1 cellular context compared by ENCODE assay signal in the genomic region with DNA sequence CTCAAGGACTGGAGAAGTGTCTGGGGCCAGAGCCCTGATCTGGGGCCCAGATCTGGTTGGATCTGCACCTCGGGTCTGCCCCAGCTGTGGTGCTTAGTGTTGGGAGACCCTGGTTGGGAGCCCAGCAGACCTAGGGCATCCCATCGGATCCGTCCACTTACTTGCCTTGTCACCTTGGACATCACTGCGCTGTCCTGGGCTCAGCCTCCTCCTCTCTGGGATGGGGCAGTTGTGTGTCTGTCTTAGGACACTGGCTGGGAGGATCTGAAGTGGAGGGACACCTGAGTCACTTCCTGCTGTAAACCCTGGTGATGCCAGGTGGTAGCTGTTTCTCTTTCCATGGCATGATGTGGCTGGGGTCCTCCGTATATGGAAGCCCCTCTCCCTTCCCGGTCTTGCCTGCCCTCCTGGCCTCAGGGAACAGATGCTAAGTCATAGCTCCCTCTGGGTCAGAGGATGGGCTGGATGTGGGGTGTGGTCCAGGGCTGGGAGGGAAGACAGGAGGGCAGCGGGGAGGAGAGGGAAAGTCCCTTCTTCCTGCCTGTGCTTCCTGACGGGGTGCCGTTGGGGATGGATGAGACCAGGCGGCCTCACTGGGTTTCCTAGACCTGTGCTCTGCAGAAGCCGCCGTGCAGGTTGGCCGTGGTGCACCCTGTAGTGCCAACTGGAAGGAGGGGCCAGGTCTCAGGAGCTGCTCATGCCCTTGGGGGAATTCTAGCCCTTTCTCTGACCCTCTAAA.
A peak's percentile ranks its signal among the peaks of the same experiment; 100 is the strongest.
TF ChIP-seq lines count a peak whose summit lies in the region.

No MANE protein-coding gene starts in this region.

TF ChIP-seq in HepG2, 621 proteins besides CTCF, POLR2A, EP300 and RAD21:
- TF ChIP-seq FLYWCH1 (CRISPR knock-in tag; IDR thresholded peaks at IDR 0.05) = no peak
- TF ChIP-seq, protein P1, sequence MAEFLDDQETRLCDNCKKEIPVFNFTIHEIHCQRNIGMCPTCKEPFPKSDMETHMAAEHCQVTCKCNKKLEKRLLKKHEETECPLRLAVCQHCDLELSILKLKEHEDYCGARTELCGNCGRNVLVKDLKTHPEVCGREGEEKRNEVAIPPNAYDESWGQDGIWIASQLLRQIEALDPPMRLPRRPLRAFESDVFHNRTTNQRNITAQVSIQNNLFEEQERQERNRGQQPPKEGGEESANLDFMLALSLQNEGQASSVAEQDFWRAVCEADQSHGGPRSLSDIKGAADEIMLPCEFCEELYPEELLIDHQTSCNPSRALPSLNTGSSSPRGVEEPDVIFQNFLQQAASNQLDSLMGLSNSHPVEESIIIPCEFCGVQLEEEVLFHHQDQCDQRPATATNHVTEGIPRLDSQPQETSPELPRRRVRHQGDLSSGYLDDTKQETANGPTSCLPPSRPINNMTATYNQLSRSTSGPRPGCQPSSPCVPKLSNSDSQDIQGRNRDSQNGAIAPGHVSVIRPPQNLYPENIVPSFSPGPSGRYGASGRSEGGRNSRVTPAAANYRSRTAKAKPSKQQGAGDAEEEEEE (CRISPR knock-in tag; IDR thresholded peaks at IDR 0.05; ENCODE audit: borderline replicate concordance) = 0 out of 2 replicates have a peak, but pooled peaks have one; percentile 22
